18 cellular contexts compared by ENCODE assay signal in genomic region chr1:68270993-68271392, GRCh38. TPM values are rescaled to one million over a fixed set of nuclear protein-coding genes. Genes with fewer than 3 reads are reported as not detected.
A peak's percentile ranks its signal among the peaks of the same experiment; 100 is the strongest.
DNase-seq lines count a peak whose midpoint lies in the region; ATAC-seq and TF ChIP-seq lines count a peak whose summit lies in the region.
"Had no signal": no experiment of that assay in that cellular context is flagged by ENCODE, and none has a peak within 500 bp of the region (broad histone marks: within the 10 kb centered on the region; RNA-seq: fewer than 3 reads in every experiment).

No MANE protein-coding gene starts in this region.

- no peaks in the 10 kb centered on the region for H3K79me1 ChIP-seq in mesendoderm (ENCODE audit: low read length)

- H3K27ac ChIP-seq in HCT116 (ENCODE audit: low read depth, low read length) (no peak overlapping the region), mesendoderm (ENCODE audit: low read depth, low read length) (no peak overlapping the region), substantia nigra (ENCODE audit: low read depth, low read length, poor library complexity, severe bottlenecking) (no peak overlapping the region)

- no peak overlapping the region for H3K4me3 ChIP-seq in HCT116 (replicated peaks in 1 of 2; ENCODE audit: low read depth in 1 of 2, low read length in 2 of 2)
- H3K4me3 ChIP-seq in mesendoderm (ENCODE audit: low read length): no peak overlapping the region
- H3K4me3 ChIP-seq in HAP-1: no peak overlapping the region
- H3K4me3 ChIP-seq: MG63 had no signal

- no peak overlapping the region for H3K18ac ChIP-seq in mesendoderm (ENCODE audit: low read length)

- H3K79me2 ChIP-seq in HCT116 (ENCODE audit: insufficient read depth, low read length) (no peaks in the 10 kb centered on the region), mesendoderm (ENCODE audit: control insufficient read depth, insufficient read depth, low read length) (no peaks in the 10 kb centered on the region)

- H3K9ac ChIP-seq in HCT116 (ENCODE audit: low read length) (no peak overlapping the region), mesendoderm (ENCODE audit: low read length) (no peak overlapping the region)

- H3K4me1 ChIP-seq in HCT116 (ENCODE audit: control insufficient read depth in 1 of 2, insufficient read depth in 2 of 2, low read length in 2 of 2) (peaks cover 10 to 20% of the 10 kb centered on the region in 2 experiments), mesendoderm (ENCODE audit: control insufficient read depth, low read depth, low read length) (peaks cover 14% of the 10 kb centered on the region), HAP-1 (no peaks in the 10 kb centered on the region; the same call in 1 of the 2 replicates)

- CTCF ChIA-PET in HCT116 (lab: Charles Lee): no interaction called here

- H3K23ac ChIP-seq in mesendoderm (ENCODE audit: low read length): no peak overlapping the region

- H2BK15ac ChIP-seq in mesendoderm (replicated peaks; ENCODE audit: low read depth): peak overlapping the region; percentile 85

- no peak for TF ChIP-seq RAD21 in HCT116 (IDR thresholded peaks at IDR 0.05; ENCODE audit: low read depth)

- no peak overlapping the region for H2AK5ac ChIP-seq in mesendoderm (ENCODE audit: low read length)

- no peaks in the 10 kb centered on the region for H3K9me3 ChIP-seq in HCT116 (ENCODE audit: control insufficient read depth in 1 of 2, insufficient read depth in 1 of 2, low read depth in 1 of 2, low read length in 2 of 2)
- no peaks in the 10 kb centered on the region for H3K9me3 ChIP-seq in HAP-1
- H3K9me3 ChIP-seq: MG63 had no signal

- no peak overlapping the region for H3K4ac ChIP-seq in mesendoderm (ENCODE audit: low read depth, low read length)

- H3K27me3 Mint-ChIP-seq in dendritic cell treated with granulocyte-macrophage colony-stimulating factor and Interleukin-4, amounts not matched to agents 40 ng/mL and 50 ng/mL, for 4 days: no peaks in the 10 kb centered on the region
- H3K27me3 Mint-ChIP-seq: CD8-positive, alpha-beta memory T cell had no signal

- TF ChIP-seq CTCF in HCT116 (IDR thresholded peaks at IDR 0.05 in 2 of 3, conservative IDR thresholded peaks at IDR 0.05 in 1 of 3; ENCODE audit: borderline replicate concordance in 1 of 3, insufficient read depth in 1 of 3, low read depth in 2 of 3, low read length in 2 of 3): no peak

- in situ Hi-C loops in HAP-1 (cut with MboI; ENCODE audit: low sequenced_read_pairs): no loop called here

- peak overlapping the region; percentile 19 for H2AFZ ChIP-seq in HCT116 (ENCODE audit: low read depth, low read length, poor library complexity, severe bottlenecking)

- H3K27ac Mint-ChIP-seq in dendritic cell treated with granulocyte-macrophage colony-stimulating factor and Interleukin-4, amounts not matched to agents 40 ng/mL and 50 ng/mL, for 4 days: peak overlapping the region; percentile 73
- H3K27ac Mint-ChIP-seq: CD8-positive, alpha-beta memory T cell; HFFc6 had no signal

- H3K36me3 ChIP-seq in HCT116 (ENCODE audit: control insufficient read depth in 1 of 2, insufficient read depth in 2 of 2, low read length in 2 of 2) (no peaks in the 10 kb centered on the region), mesendoderm (ENCODE audit: control insufficient read depth, insufficient read depth, low read length) (no peaks in the 10 kb centered on the region), HAP-1 (replicated peaks) (no peaks in the 10 kb centered on the region)
- H3K36me3 ChIP-seq: MG63 had no signal

- DNase-seq in HCT116 (ENCODE audit: low read depth, low spot score) (no peak), MV-4-11 (lab: John Stamatoyannopoulos, UW) (peak; percentile 54), mesendoderm (no peak), HAP-1 (ENCODE audit: low spot score in 2 of 2) (no peak), substantia nigra (lab: John Stamatoyannopoulos, UW) (no peak), GM03348 (ENCODE audit: low spot score) (no peak), GDM1 (lab: John Stamatoyannopoulos, UW) (no peak)
- DNase-seq: CD8-positive, alpha-beta memory T cell; GF-D8; HFFc6; MG63; NCI-H1417; NCI-H187 treated with DMSO at 0.1 percent for 48 hours; NCI-H69; OCI-M1; RPMI8226; SW 1271 had no signal

- no peaks in the 10 kb centered on the region for H3K9me2 ChIP-seq in HCT116 (ENCODE audit: insufficient read depth)

- H2BK120ac ChIP-seq in mesendoderm (ENCODE audit: low read depth, low read length): no peak overlapping the region

- no peak overlapping the region for H3K4me3 Mint-ChIP-seq in dendritic cell treated with granulocyte-macrophage colony-stimulating factor and Interleukin-4, amounts not matched to agents 40 ng/mL and 50 ng/mL, for 4 days
- H3K4me3 Mint-ChIP-seq: CD8-positive, alpha-beta memory T cell; HFFc6 had no signal

- H4K20me1 ChIP-seq in HCT116 (ENCODE audit: insufficient read depth): no peaks in the 10 kb centered on the region

- ATAC-seq in HCT116: no peak

- H4K5ac ChIP-seq in mesendoderm (ENCODE audit: low read length): no peak overlapping the region

- no peaks in the 10 kb centered on the region for H3K9me3 Mint-ChIP-seq in dendritic cell treated with granulocyte-macrophage colony-stimulating factor and Interleukin-4, amounts not matched to agents 40 ng/mL and 50 ng/mL, for 4 days
- H3K9me3 Mint-ChIP-seq: HFFc6 had no signal

- no peak for TF ChIP-seq POLR2A in HCT116 (IDR thresholded peaks at IDR 0.05; ENCODE audit: borderline replicate concordance, extremely low read depth, insufficient read depth, insufficient read length)

- peaks cover 18% of the 10 kb centered on the region for H3K4me1 Mint-ChIP-seq in dendritic cell treated with granulocyte-macrophage colony-stimulating factor and Interleukin-4, amounts not matched to agents 40 ng/mL and 50 ng/mL, for 4 days (ENCODE audit: low read depth)
- H3K4me1 Mint-ChIP-seq: CD8-positive, alpha-beta memory T cell had no signal

- no peak overlapping the region for H2BK5ac ChIP-seq in mesendoderm (ENCODE audit: low read length)

- H3K4me2 ChIP-seq in HCT116 (ENCODE audit: low read length) (no peak overlapping the region), mesendoderm (ENCODE audit: low read length) (no peak overlapping the region)

- no TSS peak for BruUV-seq in HCT116 (replicated peaks; lab: Mats Ljungman, UMichigan)

- H3K36me3 Mint-ChIP-seq in dendritic cell treated with granulocyte-macrophage colony-stimulating factor and Interleukin-4, amounts not matched to agents 40 ng/mL and 50 ng/mL, for 4 days (ENCODE audit: low read depth): no peaks in the 10 kb centered on the region
- H3K36me3 Mint-ChIP-seq: CD8-positive, alpha-beta memory T cell had no signal

- H4K8ac ChIP-seq in mesendoderm (ENCODE audit: low read depth, low read length): no peak overlapping the region

- POLR2A ChIA-PET in HCT116 (lab: Charles Lee): no interaction called here

- no peak overlapping the region for H3K56ac ChIP-seq in mesendoderm (ENCODE audit: low read length)

- H3K27me3 ChIP-seq in HCT116 (ENCODE audit: insufficient read depth, low read length) (no peaks in the 10 kb centered on the region), mesendoderm (ENCODE audit: insufficient read depth, low read length, poor library complexity) (no peaks in the 10 kb centered on the region), HAP-1 (ENCODE audit: low read depth) (no peaks in the 10 kb centered on the region)
- H3K27me3 ChIP-seq: MG63 had no signal

- RAD21 ChIA-PET in HCT116 (lab: Charles Lee; ENCODE audit: low non-redundant PET in 1 of 2, low total read pairs in 2 of 2, uncharacterized antibody in 2 of 2, unreplicated experiment in 2 of 2): no interaction called here

- intact Hi-C loops in HCT116 (cut with micrococcal nuclease): no loop called here
- intact Hi-C loops in dendritic cell treated with granulocyte-macrophage colony-stimulating factor and Interleukin-4, amounts not matched to agents 40 ng/mL and 50 ng/mL, for 4 days (cut with micrococcal nuclease): loop anchor here (5.0 kb wide), 1 partner anchor 39 kb away; the partner anchor contains the start of gene WLS

TF ChIP-seq in HCT116, 20 proteins besides CTCF, POLR2A, EP300 and RAD21:
- TF ChIP-seq REST (IDR thresholded peaks at IDR 0.05; ENCODE audit: low read depth): no peak

RNA-seq across cellular contexts. Expression of gene WLS, which starts 38.7 kb away (rescaled TPM):
- total RNA-seq in HCT116 (2021; ENCODE audit: unreplicated experiment): 38.0 TPM
- polyA plus RNA-seq in HCT116 (2012): 33.8 and 41.7 TPM in 2 replicates
- 136 TPM for polyA plus RNA-seq in mesendoderm (2013, experiment 1 of 2)
- 138 TPM for polyA plus RNA-seq in mesendoderm (2013, experiment 2 of 2)
- total RNA-seq: CD8-positive, alpha-beta memory T cell had no signal
- polyA plus RNA-seq: CD8-positive, alpha-beta memory T cell had no signal
